In the genomic region with DNA sequence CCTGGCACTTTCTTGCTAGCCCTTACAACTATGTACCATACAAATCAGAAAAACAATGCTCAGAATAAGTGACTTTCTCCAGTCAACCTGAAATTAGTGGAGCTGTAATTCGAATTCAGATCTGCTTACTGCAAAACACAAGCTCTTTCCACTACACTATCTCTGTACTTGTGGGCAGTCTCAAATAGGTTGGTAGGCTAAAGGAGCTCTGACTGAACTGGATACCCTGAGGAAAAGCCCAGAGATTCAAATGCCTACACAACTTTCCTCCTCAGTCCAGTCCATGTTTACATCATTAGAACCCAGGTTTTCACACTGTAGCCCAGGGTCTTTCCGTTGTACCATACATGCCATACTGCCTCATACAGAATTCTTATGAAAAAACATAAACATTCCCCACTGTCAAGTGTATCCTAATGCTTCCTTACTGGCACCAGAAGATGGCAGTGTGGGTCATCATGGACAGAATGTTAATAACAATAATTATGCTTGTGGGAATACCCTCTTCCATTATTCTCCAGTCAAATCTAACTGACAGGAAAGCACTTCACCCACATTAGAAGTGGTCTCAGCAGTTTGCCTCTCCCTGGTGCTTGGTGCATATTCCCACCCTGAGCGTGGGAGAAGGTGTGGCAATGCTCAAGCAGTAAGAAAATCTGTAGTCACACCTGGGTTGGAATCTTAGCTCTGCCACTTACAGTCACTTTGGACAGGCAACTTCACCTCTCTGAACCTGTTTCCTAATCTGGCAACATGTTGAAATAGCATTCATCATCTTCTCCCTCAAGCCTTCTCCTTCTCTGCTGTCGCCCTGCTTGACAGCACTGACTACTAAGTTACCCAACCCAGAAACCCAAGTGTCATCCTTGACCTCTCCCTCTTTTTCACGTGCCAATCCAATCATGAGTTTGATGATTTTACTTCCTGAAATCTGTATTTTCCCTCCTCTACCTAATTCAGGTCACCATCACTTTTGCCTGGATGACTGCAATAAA, we compare ENCODE assay signal across 8 cellular contexts. TPM values are rescaled to one million over a fixed set of nuclear protein-coding genes. Genes with fewer than 3 reads are reported as not detected.
DNase-seq lines count a peak whose midpoint lies in the region; ATAC-seq and TF ChIP-seq lines count a peak whose summit lies in the region.

No MANE protein-coding gene starts in this region.

- no peaks in the 10 kb centered on the region for H3K9me2 ChIP-seq in SU-DHL-6 (replicated peaks; ENCODE audit: insufficient read depth, low read length)

- H3K4me1 Mint-ChIP-seq in natural killer cell, result no peaks in the 10 kb centered on the region

- H3K27ac ChIP-seq in SU-DHL-6 (ENCODE audit: low read depth, low read length), result no peak overlapping the region

- H3K27me3 ChIP-seq in SU-DHL-6 (ENCODE audit: low read length), result no peaks in the 10 kb centered on the region

- H3K36me3 Mint-ChIP-seq in natural killer cell, result no peaks in the 10 kb centered on the region

- no peaks in the 10 kb centered on the region for H3K79me2 ChIP-seq in SU-DHL-6 (ENCODE audit: insufficient read depth, low read length)

- H4K20me1 ChIP-seq in SU-DHL-6 (ENCODE audit: low read depth, low read length), result no peaks in the 10 kb centered on the region

- H3K9me3 ChIP-seq in SU-DHL-6 (ENCODE audit: insufficient read depth, low read length), result no peaks in the 10 kb centered on the region

- no peaks in the 10 kb centered on the region for H3K9me3 Mint-ChIP-seq in natural killer cell

- intact Hi-C loops in natural killer cell (cut with micrococcal nuclease), result loop anchor here (5.0 kb wide), 1 partner anchor 560 kb away; no protein-coding TSS in a partner anchor

- H3K4me3 Mint-ChIP-seq in natural killer cell, result no peak overlapping the region

- DNase-seq in stimulated activated CD4-positive, alpha-beta T cell treated with anti-CD3 and anti-CD28 coated beads, Interleukin-15, amount 100 ng/mL, for 24 hours, result peak; percentile 37
- no peak for DNase-seq in stimulated activated CD4-positive, alpha-beta T cell treated with anti-CD3 and anti-CD28 coated beads, Interleukin-4, amount 100 ng/mL, for 1 hour
- peak; percentile 68 for DNase-seq in NCI-H1436 (lab: John Stamatoyannopoulos, UW)
- DNase-seq in natural killer cell, result no peak
- DNase-seq in GM19240 (ENCODE audit: insufficient read length, low spot score), result no peak
- DNase-seq in GDM1 (lab: John Stamatoyannopoulos, UW), result no peak

- H2AFZ ChIP-seq in SU-DHL-6 (ENCODE audit: low read depth, low read length, severe bottlenecking), result no peak overlapping the region

- no peaks in the 10 kb centered on the region for H3F3A ChIP-seq in SU-DHL-6 (ENCODE audit: insufficient read depth)

- H3K4me3 ChIP-seq in SU-DHL-6 (ENCODE audit: insufficient read depth, low read length, poor library complexity, severe bottlenecking), result no peak overlapping the region

- H3K27ac Mint-ChIP-seq in natural killer cell, result no peak overlapping the region

- TF ChIP-seq CTCF in SU-DHL-6 (IDR thresholded peaks at IDR 0.05; ENCODE audit: insufficient read depth, low read length, poor library complexity, severe bottlenecking) (peak; percentile 39), natural killer cell (IDR thresholded peaks at IDR 0.05) (peak; percentile 45)

- H3K36me3 ChIP-seq in SU-DHL-6 (ENCODE audit: low read length), result no peaks in the 10 kb centered on the region

- ATAC-seq in esophagus mucosa, result peak; percentile 94
- peak in 2 of 3 donors; percentile 47 to 48 for ATAC-seq in natural killer cell

- H3K9ac ChIP-seq in SU-DHL-6 (ENCODE audit: low read length), result no peak overlapping the region

- peaks cover 40 to 44% of the 10 kb centered on the region in 2 donors for H3K27me3 Mint-ChIP-seq in natural killer cell (ENCODE audit: low read depth in 2 of 2)

- no peak overlapping the region for H3K4me2 ChIP-seq in SU-DHL-6 (ENCODE audit: low read depth, low read length, poor library complexity, severe bottlenecking)

RNA-seq across cellular contexts. Expression of a gene that starts 14.4 kb away (rescaled TPM):
- 12.1 TPM for total RNA-seq in esophagus mucosa
- 1 to 10 TPM; 1.1 to 2.3 (median 1.8) TPM for total RNA-seq in natural killer cell

Comparison
In these comparisons a context has a peak if more than half of its experiments do, and no peak if none do; other contexts are left out.
1. DNase-seq: peak in stimulated activated CD4-positive, alpha-beta T cell treated with anti-CD3 and anti-CD28 coated beads, Interleukin-15, amount 100 ng/mL, for 24 hours (single experiment) and NCI-H1436 (single experiment); none in stimulated activated CD4-positive, alpha-beta T cell treated with anti-CD3 and anti-CD28 coated beads, Interleukin-4, amount 100 ng/mL, for 1 hour (single experiment), natural killer cell (single experiment), GM19240 (single experiment) and GDM1 (single experiment).